In the genomic region with DNA sequence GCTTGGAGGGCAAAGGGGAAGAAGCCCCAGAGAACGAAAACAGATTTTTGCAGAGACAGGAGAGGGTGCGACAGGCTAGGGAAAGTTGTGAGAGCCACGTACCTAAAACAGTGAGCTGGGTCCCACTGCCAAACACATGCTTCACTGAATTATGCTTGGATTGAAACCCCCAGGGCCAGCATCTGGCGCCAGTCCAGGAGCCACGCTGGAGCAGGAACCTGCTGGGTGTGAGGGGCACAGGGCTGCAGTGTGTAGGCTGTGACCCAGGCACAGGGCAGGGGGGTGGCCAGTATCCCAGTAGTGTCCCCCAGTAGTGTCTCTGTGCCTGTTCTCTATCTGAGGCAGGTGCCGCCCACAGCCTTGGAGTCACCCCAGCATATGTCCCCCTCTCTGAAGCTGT, we compare ENCODE assay signal across 8 cellular contexts. TPM values are rescaled to one million over a fixed set of nuclear protein-coding genes. Genes with fewer than 3 reads are reported as not detected.
"Had no signal": no experiment of that assay in that cellular context is flagged by ENCODE, and none has a peak within 500 bp of the region (broad histone marks: within the 10 kb centered on the region; RNA-seq: fewer than 3 reads in every experiment).

No MANE protein-coding gene starts in this region.

RNA-seq across cellular contexts. Expression of a gene that starts 8.1 kb away (rescaled TPM):
- total RNA-seq: activated naive CD8-positive, alpha-beta T cell treated with anti-CD3 and anti-CD28 coated beads for 36 hours; body of pancreas; dermis microvascular lymphatic vessel endothelial cell; endothelial cell of umbilical vein; fibroblast of lung; glomerular endothelial cell had no signal
- polyA plus RNA-seq: fibroblast of lung had no signal

RNA-seq across cellular contexts. Expression of a gene that starts 50.6 kb away (rescaled TPM):
- total RNA-seq: body of pancreas, dermis microvascular lymphatic vessel endothelial cell, endothelial cell of umbilical vein, esophagus squamous epithelium, fibroblast of lung, fibroblast of villous mesenchyme, glomerular endothelial cell had no signal
- polyA plus RNA-seq: endothelial cell of umbilical vein, fibroblast of lung had no signal
